In genomic region chr4:80150387-80151173, GRCh38 we compare ENCODE assay signal across 24 cellular contexts.
"Had no signal": no experiment of that assay in that cellular context is flagged by ENCODE, and none has a peak within 500 bp of the region (broad histone marks: within the 10 kb centered on the region; RNA-seq: fewer than 3 reads in every experiment).

No MANE protein-coding gene starts in this region.

- H3K4me1 ChIP-seq: esophagus muscularis mucosa, gastrocnemius medialis, left lung, lower lobe of right lung had no signal

- DNase-seq: dermis blood vessel endothelial cell; dorsolateral prefrontal cortex; effector CD4-positive, alpha-beta T cell; effector memory CD4-positive, alpha-beta T cell; foreskin fibroblast; foreskin melanocyte; gastrocnemius medialis; glutamatergic neuron; head of caudate nucleus; heart right ventricle; hippocampal formation; kidney; left cardiac atrium; left lung; left ventricle myocardium superior; lower lobe of right lung; mesenchymal stem cell; mucosa of descending colon; naive B cell; naive thymus-derived CD8-positive, alpha-beta T cell had no signal

- H3K27me3 ChIP-seq: esophagus muscularis mucosa, gastrocnemius medialis, heart right ventricle, left lung had no signal

- H3K27ac ChIP-seq: coronary artery, dorsolateral prefrontal cortex, esophagus muscularis mucosa, gastrocnemius medialis, heart right ventricle, left lung, lower lobe of right lung had no signal

- H3K9me3 ChIP-seq: esophagus muscularis mucosa, gastrocnemius medialis, heart right ventricle, left lung, lower lobe of right lung, mucosa of descending colon had no signal

- FAIRE-seq: endothelial cell of umbilical vein, islet of Langerhans, kidney had no signal

- H3K36me3 ChIP-seq: esophagus muscularis mucosa, gastrocnemius medialis, heart right ventricle, left lung, lower lobe of right lung had no signal

- ATAC-seq: gastrocnemius medialis; heart right ventricle; left cardiac atrium; left lung; left ventricle myocardium superior; lower lobe of right lung; mucosa of descending colon; naive thymus-derived CD8-positive, alpha-beta T cell had no signal

- H3K4me3 ChIP-seq: coronary artery, dorsolateral prefrontal cortex, esophagus muscularis mucosa, gastrocnemius medialis, heart right ventricle, left lung, lower lobe of right lung, mucosa of descending colon had no signal
